In genomic region chrX:9278475-9279270, GRCh38 we compare ENCODE assay signal across 11 cellular contexts.
A peak's percentile ranks its signal among the peaks of the same experiment; 100 is the strongest.
DNase-seq lines count a peak whose midpoint lies in the region; ATAC-seq and TF ChIP-seq lines count a peak whose summit lies in the region.
"Had no signal": no experiment of that assay in that cellular context is flagged by ENCODE, and none has a peak within 500 bp of the region (broad histone marks: within the 10 kb centered on the region; RNA-seq: fewer than 3 reads in every experiment).

No MANE protein-coding gene starts in this region.

- DNase-seq in activated naive CD8-positive, alpha-beta T cell treated with anti-CD3 and anti-CD28 coated beads, Interleukin-2, amount 10 ng/mL, durations not matched to agents 7 days and 5 days, result no peak
- DNase-seq in NCI-H748 treated with DMSO at 0.1 percent for 48 hours (lab: John Stamatoyannopoulos, UW) (no peak), NCI-H1105 (lab: John Stamatoyannopoulos, UW) (no peak), NCI-H1436 (lab: John Stamatoyannopoulos, UW) (no peak)
- DNase-seq: effector memory CD4-positive, alpha-beta T cell; NCI-H510A treated with DMSO at 0.1 percent for 48 hours had no signal

- peak overlapping the region in 2 of 10 experiments; percentile 2 to 29; a peak in 1 of 20 replicates for H3K4me3 ChIP-seq in BLaER1 treated with 17β-estradiol and CSF1 and Interleukin-3, amounts not matched to agents 10 nM and 100 nM

- H3K4me2 ChIP-seq in BLaER1 treated with 17β-estradiol and CSF1 and Interleukin-3, amounts not matched to agents 10 nM and 100 nM, result peak overlapping the region; percentile 35 to 82 (median 59); a peak in 21 of 22 replicates

- peaks cover 22 to 67% (median 46%) of the 10 kb centered on the region in 10 experiments; a peak in 19 of 20 replicates for H3K4me1 ChIP-seq in BLaER1 treated with 17β-estradiol and CSF1 and Interleukin-3, amounts not matched to agents 10 nM and 100 nM

- no peaks in the 10 kb centered on the region for H3K27me3 ChIP-seq in BLaER1 treated with 17β-estradiol and CSF1 and Interleukin-3, amounts not matched to agents 10 nM and 100 nM

- H3K27ac ChIP-seq in BLaER1 treated with 17β-estradiol and CSF1 and Interleukin-3, amounts not matched to agents 10 nM and 100 nM, result peak overlapping the region in 9 of 11 experiments; percentile 13 to 75 (median 59); a peak in 16 of 22 replicates

- no peak for TF ChIP-seq CTCF in nephron (IDR thresholded peaks at IDR 0.05; ENCODE audit: unreplicated experiment in 3 of 3)

- H3K27ac Mint-ChIP-seq in activated naive CD8-positive, alpha-beta T cell treated with anti-CD3 and anti-CD28 coated beads, Interleukin-2, amount 10 ng/mL, durations not matched to agents 7 days and 5 days, result peak overlapping the region; percentile 80
- H3K27ac Mint-ChIP-seq in nephron, result peak overlapping the region; percentile 89 to 100 (median 97)

- peak overlapping the region in 3 of 11 experiments; percentile 1 to 56 (median 11); a peak in 3 of 22 replicates for H3K9ac ChIP-seq in BLaER1 treated with 17β-estradiol and CSF1 and Interleukin-3, amounts not matched to agents 10 nM and 100 nM

- peak overlapping the region; percentile 52 for H3K4me3 Mint-ChIP-seq in activated naive CD8-positive, alpha-beta T cell treated with anti-CD3 and anti-CD28 coated beads, Interleukin-2, amount 10 ng/mL, durations not matched to agents 7 days and 5 days
- peak overlapping the region in 2 of 3 experiments; percentile 49 to 53 for H3K4me3 Mint-ChIP-seq in nephron

- POLR2A ChIA-PET in activated naive CD8-positive, alpha-beta T cell treated with anti-CD3 and anti-CD28 coated beads, Interleukin-2, amount 10 ng/mL, durations not matched to agents 7 days and 5 days (lab: Charles Lee), result interaction anchor here (0.8 kb wide), 1 partner anchor 186 kb away, joined by 3 read pairs; the partner anchor contains the start of gene TBL1X

- H3K36me3 Mint-ChIP-seq in activated naive CD8-positive, alpha-beta T cell treated with anti-CD3 and anti-CD28 coated beads, Interleukin-2, amount 10 ng/mL, durations not matched to agents 7 days and 5 days, result peaks cover 3% of the 10 kb centered on the region
- peaks cover 4% of the 10 kb centered on the region for H3K36me3 Mint-ChIP-seq in nephron (ENCODE audit: low read depth)

- H3K9me3 ChIP-seq in BLaER1 treated with 17β-estradiol and CSF1 and Interleukin-3, amounts not matched to agents 10 nM and 100 nM (replicated peaks in 1 of 11), result peaks cover 3 to 12% (median 5%) of the 10 kb centered on the region in 11 experiments; a peak in 18 of 22 replicates

- ATAC-seq in GM18907 (IDR thresholded peaks at IDR 0.05; ENCODE audit: unreplicated experiment), result peak; percentile 11
- no peak for ATAC-seq in activated naive CD8-positive, alpha-beta T cell treated with anti-CD3 and anti-CD28 coated beads, Interleukin-2, amount 10 ng/mL, durations not matched to agents 7 days and 5 days (ENCODE audit: low read depth)
- ATAC-seq in GM19455 (IDR thresholded peaks at IDR 0.05; ENCODE audit: unreplicated experiment), result no peak
- ATAC-seq: HepG2 had no signal

- H4K20me1 ChIP-seq in BLaER1 treated with 17β-estradiol and CSF1 and Interleukin-3, amounts not matched to agents 10 nM and 100 nM, result no peaks in the 10 kb centered on the region

- H3K36me3 ChIP-seq in BLaER1 treated with 17β-estradiol and CSF1 and Interleukin-3, amounts not matched to agents 10 nM and 100 nM, result no peaks in the 10 kb centered on the region

- H3K4me1 Mint-ChIP-seq in activated naive CD8-positive, alpha-beta T cell treated with anti-CD3 and anti-CD28 coated beads, Interleukin-2, amount 10 ng/mL, durations not matched to agents 7 days and 5 days, result peaks cover 15% of the 10 kb centered on the region
- peaks cover 15% of the 10 kb centered on the region for H3K4me1 Mint-ChIP-seq in nephron

- H3K9me3 Mint-ChIP-seq in activated naive CD8-positive, alpha-beta T cell treated with anti-CD3 and anti-CD28 coated beads, Interleukin-2, amount 10 ng/mL, durations not matched to agents 7 days and 5 days, result no peaks in the 10 kb centered on the region
- H3K9me3 Mint-ChIP-seq in nephron, result peaks cover 9% of the 10 kb centered on the region

- H3K27me3 Mint-ChIP-seq in activated naive CD8-positive, alpha-beta T cell treated with anti-CD3 and anti-CD28 coated beads, Interleukin-2, amount 10 ng/mL, durations not matched to agents 7 days and 5 days, result peaks cover 2% of the 10 kb centered on the region
- peaks cover 4% of the 10 kb centered on the region for H3K27me3 Mint-ChIP-seq in nephron (ENCODE audit: low read depth)
